22 cellular contexts compared by ENCODE assay signal in the genomic region with DNA sequence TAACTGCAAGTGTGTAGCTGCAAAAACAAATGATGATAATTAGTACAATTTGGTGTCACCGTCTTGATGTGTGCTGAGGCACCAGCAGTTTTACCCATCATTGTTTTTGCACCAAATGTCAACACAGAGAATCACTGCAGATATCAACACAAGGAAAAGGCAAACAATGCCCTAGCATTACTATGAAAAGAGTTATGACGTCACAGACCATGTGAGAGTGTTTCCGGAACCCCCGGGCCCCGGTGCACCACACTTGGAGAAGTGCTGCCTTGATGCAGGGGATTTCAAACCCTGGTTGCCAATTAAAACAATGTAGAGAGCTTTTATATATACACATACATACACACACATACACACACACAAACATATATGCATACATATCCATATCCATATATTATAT. TPM values are rescaled to one million over a fixed set of nuclear protein-coding genes. Genes with fewer than 3 reads are reported as not detected.
DNase-seq lines count a peak whose midpoint lies in the region; ATAC-seq, FAIRE-seq and TF ChIP-seq lines count a peak whose summit lies in the region.
"Had no signal": no experiment of that assay in that cellular context is flagged by ENCODE, and none has a peak within 500 bp of the region (broad histone marks: within the 10 kb centered on the region; RNA-seq: fewer than 3 reads in every experiment).

No MANE protein-coding gene starts in this region.

- intact Hi-C loops in HepG2 (cut with micrococcal nuclease; ENCODE audit: unreplicated experiment): no loop called here
- intact Hi-C loops in right lobe of liver (cut with DNase I): no loop called here
- intact Hi-C loops in esophagus muscularis mucosa (cut with DNase I): no loop called here

- H3K4me3 Mint-ChIP-seq in endodermal cell: no peak overlapping the region
- H3K4me3 Mint-ChIP-seq: CD4-positive, alpha-beta T cell; HFFc6 had no signal

- peaks cover 9% of the 10 kb centered on the region for H3K4me1 ChIP-seq in HepG2 (ENCODE audit: insufficient read depth, low read length)
- peaks cover 0 to 5% (median 0%) of the 10 kb centered on the region in 4 donors for H3K4me1 ChIP-seq in right lobe of liver
- H3K4me1 ChIP-seq in esophagus muscularis mucosa: no peaks in the 10 kb centered on the region
- H3K4me1 ChIP-seq in endodermal cell (ENCODE audit: control insufficient read depth, insufficient read depth, low read length): no peaks in the 10 kb centered on the region
- H3K4me1 ChIP-seq: A549 had no signal

- 23% methylated on average over 5 of the region's 5 CpGs for WGBS in HepG2 (ENCODE audit: low lambda C conversion rate)
- 75% methylated on average over 5 of the region's 5 CpGs for WGBS in right lobe of liver (ENCODE audit: insufficient coverage, low coverage, low lambda C conversion rate, missing lambda C conversion rate)
- 69% methylated on average over 5 of the region's 5 CpGs for WGBS in esophagus muscularis mucosa
- WGBS in endodermal cell (ENCODE audit: insufficient coverage in 1 of 2, insufficient read length in 1 of 2), 2 experiments: 83 to 94% methylated on average over 1 to 5 of the region's 5 CpGs

- no peaks in the 10 kb centered on the region for H3K9me3 Mint-ChIP-seq in endodermal cell
- H3K9me3 Mint-ChIP-seq: CD4-positive, alpha-beta T cell; HFFc6 had no signal

- no peaks in the 10 kb centered on the region for H3K27me3 Mint-ChIP-seq in endodermal cell (ENCODE audit: insufficient read depth)

- no peak overlapping the region for H3K4me2 ChIP-seq in HepG2 (ENCODE audit: low read depth, low read length)
- H3K4me2 ChIP-seq: A549 had no signal

- TF ChIP-seq POLR2A in HepG2 (IDR thresholded peaks at IDR 0.05; ENCODE audit: insufficient read depth in 1 of 2, low read depth in 2 of 2, low read length in 2 of 2): no peak
- no peak for TF ChIP-seq POLR2A in right lobe of liver (IDR thresholded peaks at IDR 0.05)
- TF ChIP-seq POLR2A in esophagus muscularis mucosa (IDR thresholded peaks at IDR 0.05; ENCODE audit: low read depth): no peak

- no peaks in the 10 kb centered on the region for H3K4me1 Mint-ChIP-seq in endodermal cell

- no peak for FAIRE-seq in HepG2 (lab: Jason Lieb, UNC)
- FAIRE-seq: A549, GM12891, HTR-8/SVneo had no signal

- no peaks in the 10 kb centered on the region for H4K20me1 ChIP-seq in HepG2 (ENCODE audit: insufficient read depth, low read length)

- no peak overlapping the region for H3K27ac ChIP-seq in HepG2 (ENCODE audit: extremely low read length, insufficient read depth, low read length)
- H3K27ac ChIP-seq in right lobe of liver: no peak overlapping the region
- no peak overlapping the region for H3K27ac ChIP-seq in esophagus muscularis mucosa (replicated peaks in 1 of 4)
- no peak overlapping the region for H3K27ac ChIP-seq in endodermal cell (ENCODE audit: low read depth, low read length)
- H3K27ac ChIP-seq: 22Rv1, A549, C4-2B had no signal

- DNase-seq in DMS53 (lab: John Stamatoyannopoulos, UW) (peak; percentile 53), DMS53 treated with DMSO at 0.1 percent for 48 hours (lab: John Stamatoyannopoulos, UW; ENCODE audit: unreplicated experiment) (no peak), HepG2 (ENCODE audit: low spot score) (no peak), right lobe of liver (no peak), SK-MEL-5 (ENCODE audit: low read depth, low spot score) (peak; percentile 22), GF-D8 (lab: John Stamatoyannopoulos, UW) (no peak), esophagus muscularis mucosa (ENCODE audit: extremely low spot score) (no peak), endodermal cell (no peak)
- DNase-seq: AML-193; CD4-positive, alpha-beta T cell; DMS153; DND-41; EL; GOT3; H7; HFFc6 had no signal

- in situ Hi-C loops in HepG2 (cut with HindIII; ENCODE audit: extremely low pct_ligation_motif_present, low pct_unique_long_range_greater_than_20kb): no loop called here
- in situ Hi-C loops in SK-MEL-5 (cut with HindIII; ENCODE audit: low pct_unique_long_range_greater_than_20kb, low sequenced_read_pairs): no loop called here

- no TSS peak for BruUV-seq in HepG2 (replicated peaks; lab: Mats Ljungman, UMichigan)

- H3K9ac ChIP-seq in HepG2 (ENCODE audit: insufficient read depth, low read depth, low read length) (no peak overlapping the region), endodermal cell (ENCODE audit: extremely low read depth, low read length, poor library complexity, severe bottlenecking) (no peak overlapping the region)

- TF ChIP-seq CTCF in HepG2 (CRISPR knock-in tag; IDR thresholded peaks at IDR 0.05): no peak
- no peak for TF ChIP-seq CTCF in right lobe of liver (IDR thresholded peaks at IDR 0.05)
- TF ChIP-seq CTCF in esophagus muscularis mucosa (IDR thresholded peaks at IDR 0.05): no peak
- TF ChIP-seq CTCF in endodermal cell (conservative IDR thresholded peaks at IDR 0.05): no peak

- ATAC-seq in HepG2: no peak
- no peak for ATAC-seq in right lobe of liver
- ATAC-seq: A549, HCT116 had no signal

- H3K27ac Mint-ChIP-seq in endodermal cell: no peak overlapping the region
- H3K27ac Mint-ChIP-seq: CD4-positive, alpha-beta T cell; HFFc6 had no signal

- no peaks in the 10 kb centered on the region; a peak in 1 of 5 replicates for H3K27me3 ChIP-seq in HepG2 (ENCODE audit: control insufficient read depth in 1 of 2, insufficient read depth in 2 of 2, low read length in 2 of 2)
- no peaks in the 10 kb centered on the region for H3K27me3 ChIP-seq in right lobe of liver
- no peaks in the 10 kb centered on the region for H3K27me3 ChIP-seq in esophagus muscularis mucosa
- no peaks in the 10 kb centered on the region for H3K27me3 ChIP-seq in endodermal cell (ENCODE audit: control insufficient read depth, insufficient read depth, low read length, poor library complexity, severe bottlenecking)

- no peak overlapping the region for H3K4me3 ChIP-seq in HepG2 (replicated peaks in 1 of 3; ENCODE audit: insufficient read depth in 1 of 3, low read depth in 2 of 3, low read length in 3 of 3)
- H3K4me3 ChIP-seq in right lobe of liver: no peak overlapping the region
- H3K4me3 ChIP-seq in esophagus muscularis mucosa: no peak overlapping the region
- H3K4me3 ChIP-seq in endodermal cell (ENCODE audit: low read length): no peak overlapping the region
- H3K4me3 ChIP-seq: A549 had no signal

- H3K36me3 ChIP-seq in HepG2 (replicated peaks in 1 of 2; ENCODE audit: control insufficient read depth in 1 of 2, insufficient read depth in 2 of 2, low read length in 2 of 2): no peaks in the 10 kb centered on the region
- H3K36me3 ChIP-seq in right lobe of liver: no peaks in the 10 kb centered on the region
- no peaks in the 10 kb centered on the region for H3K36me3 ChIP-seq in esophagus muscularis mucosa
- no peaks in the 10 kb centered on the region for H3K36me3 ChIP-seq in endodermal cell (ENCODE audit: control insufficient read depth, insufficient read depth, low read length)

- TF ChIP-seq EP300 in HepG2 (IDR thresholded peaks at IDR 0.05; ENCODE audit: low read depth in 2 of 2, low read length in 2 of 2) (no peak), HepG2 (CRISPR knock-in tag; IDR thresholded peaks at IDR 0.05; ENCODE audit: borderline replicate concordance) (no peak), esophagus muscularis mucosa (IDR thresholded peaks at IDR 0.05) (no peak)

- H2AFZ ChIP-seq in HepG2 (ENCODE audit: low read length): no peak overlapping the region

- H3K9me3 ChIP-seq in HepG2 (ENCODE audit: low read length) (no peaks in the 10 kb centered on the region), right lobe of liver (no peaks in the 10 kb centered on the region), esophagus muscularis mucosa (no peaks in the 10 kb centered on the region), endodermal cell (ENCODE audit: control insufficient read depth, low read length) (no peaks in the 10 kb centered on the region)
- H3K9me3 ChIP-seq: A549 had no signal

- TF ChIP-seq RAD21 in HepG2 (CRISPR knock-in tag; IDR thresholded peaks at IDR 0.05): no peak

- POLR2A ChIA-PET in HepG2 (lab: Yijun Ruan, JAX): no interaction called here

- no peaks in the 10 kb centered on the region for H3K36me3 Mint-ChIP-seq in endodermal cell (ENCODE audit: low read depth)

- CTCF ChIA-PET in HepG2 (lab: Yijun Ruan, JAX; ENCODE audit: low intra/inter-chr PET ratio, low total read pairs): no interaction called here

- H3K79me2 ChIP-seq in HepG2 (ENCODE audit: insufficient read depth, low read length): no peaks in the 10 kb centered on the region

RNA-seq across cellular contexts. Expression of gene AGA, which starts 55.8 kb away (rescaled TPM):
- total RNA-seq in HepG2 (2016; rRNA removed; fragmentation: Illumina TruSeq; extraction: Trizol) (12.2 and 22.3 TPM in 2 replicates), right lobe of liver (10 to 100 TPM; 15.9 to 26.8 (median 21.5) TPM), esophagus muscularis mucosa (10 to 100 TPM in 2 of 4 donors, 1 to 10 TPM in 2; 7.5 to 17.4 (median 9.7) TPM), endodermal cell (10 to 100 TPM; 10.9 to 15.8 TPM)
- total RNA-seq in HepG2 (2016; cell fraction: cytosol; rRNA removed; fragmentation: Illumina TruSeq; extraction: Trizol; ENCODE audit: low read depth): 2.9 and 5.1 TPM in 2 replicates
- total RNA-seq in HepG2 (2016; cell fraction: insoluble cytoplasmic fraction; rRNA removed; fragmentation: Illumina TruSeq; extraction: Trizol): 14.5 and 23.2 TPM in 2 replicates
- 5.5 and 7.9 TPM in 2 replicates for total RNA-seq in HepG2 (2016; cell fraction: membrane; rRNA removed; fragmentation: Illumina TruSeq; extraction: Trizol)
- total RNA-seq in HepG2 (2016; cell fraction: nucleus; rRNA removed; fragmentation: Illumina TruSeq; extraction: Trizol): 13.4 and 20.8 TPM in 2 replicates
- polyA plus RNA-seq in HepG2 (2011; rRNA removed): 21.2 and 21.9 TPM in 2 replicates
- 17.7 and 24.9 TPM in 2 replicates for polyA plus RNA-seq in HepG2 (2011; cell fraction: cytosol; rRNA removed)
- 13.2 and 20.0 TPM in 2 replicates for polyA plus RNA-seq in HepG2 (2011; cell fraction: nucleus; rRNA removed)
- polyA plus RNA-seq in HepG2 (2012): 25.3 and 27.5 TPM in 2 replicates
- 3.2 and 3.5 TPM in 2 replicates for polyA plus RNA-seq in HepG2 (2016; cell fraction: cytosol; fragmentation: Illumina TruSeq; extraction: Trizol; ENCODE audit: low read depth)
- polyA plus RNA-seq in HepG2 (2016; cell fraction: insoluble cytoplasmic fraction; fragmentation: Illumina TruSeq; extraction: Trizol; ENCODE audit: low read depth): 9.8 and 10.5 TPM in 2 replicates
- polyA plus RNA-seq in HepG2 (2016; cell fraction: membrane; fragmentation: Illumina TruSeq; extraction: Trizol; ENCODE audit: low read depth): 5.9 TPM in 2 replicates
- polyA plus RNA-seq in HepG2 (2016; cell fraction: nucleus; fragmentation: Illumina TruSeq; extraction: Trizol; ENCODE audit: insufficient read depth, low read depth): 17.2 and 24.0 TPM in 2 replicates
- 9.0 and 18.1 TPM in 2 replicates for polyA minus RNA-seq in HepG2 (2011; rRNA and poly(A)+ RNA removed; ENCODE audit: low replicate concordance)
- 16.5 and 22.6 TPM in 2 replicates for polyA minus RNA-seq in HepG2 (2011; cell fraction: cytosol; rRNA and poly(A)+ RNA removed)
- 14.7 and 27.5 TPM in 2 replicates for polyA minus RNA-seq in HepG2 (2011; cell fraction: nucleus; rRNA and poly(A)+ RNA removed)
- total RNA-seq in SK-MEL-5 (2014; rRNA removed; shearing (Covaris generic)): 169 and 203 TPM in 2 replicates
- polyA plus RNA-seq in SK-MEL-5 (2015; cell fraction: cytosol; rRNA removed): 214 and 216 TPM in 2 replicates
- 52.2 and 54.4 TPM in 2 replicates for polyA plus RNA-seq in SK-MEL-5 (2015; cell fraction: nucleus; rRNA removed)
- 9.0 TPM for polyA plus RNA-seq in endodermal cell (2013, experiment 1 of 2)
- polyA plus RNA-seq in endodermal cell (2013, experiment 2 of 2): 9.8 TPM

Comparison
In these comparisons a context has a peak if more than half of its experiments do, and no peak if none do; other contexts are left out.
1. DNase-seq: peak in DMS53 (single experiment) and SK-MEL-5 (single experiment); none in DMS53 treated with DMSO at 0.1 percent for 48 hours (single experiment), HepG2 (single experiment), right lobe of liver (0 of 3), GF-D8 (single experiment), esophagus muscularis mucosa (single experiment) and endodermal cell (single experiment).